ENCODE assay signal across 1 cellular context in genomic region chr19:3723883-3724282, GRCh38.
A peak's percentile ranks its signal among the peaks of the same experiment; 100 is the strongest.
TF ChIP-seq lines count a peak whose summit lies in the region.

No MANE protein-coding gene starts in this region.

TF ChIP-seq in K562, 482 proteins besides CTCF, POLR2A, EP300 and RAD21:
- TF ChIP-seq TAF1 (IDR thresholded peaks at IDR 0.05; ENCODE audit: control insufficient read depth, extremely low read depth, insufficient read depth, low read length, severe bottlenecking): no peak
- peak; percentile 83 for TF ChIP-seq ZFP36 (IDR thresholded peaks at IDR 0.05; ENCODE audit: low read depth, low read length, partially characterized antibody)
- peak; percentile 72; the same call in 1 of the 2 replicates for TF ChIP-seq RFX1 (IDR thresholded peaks at IDR 0.05)
TF ChIP-seq in K562: peak in this region for 2.
